ENCODE assay signal across 8 cellular contexts in the genomic region with DNA sequence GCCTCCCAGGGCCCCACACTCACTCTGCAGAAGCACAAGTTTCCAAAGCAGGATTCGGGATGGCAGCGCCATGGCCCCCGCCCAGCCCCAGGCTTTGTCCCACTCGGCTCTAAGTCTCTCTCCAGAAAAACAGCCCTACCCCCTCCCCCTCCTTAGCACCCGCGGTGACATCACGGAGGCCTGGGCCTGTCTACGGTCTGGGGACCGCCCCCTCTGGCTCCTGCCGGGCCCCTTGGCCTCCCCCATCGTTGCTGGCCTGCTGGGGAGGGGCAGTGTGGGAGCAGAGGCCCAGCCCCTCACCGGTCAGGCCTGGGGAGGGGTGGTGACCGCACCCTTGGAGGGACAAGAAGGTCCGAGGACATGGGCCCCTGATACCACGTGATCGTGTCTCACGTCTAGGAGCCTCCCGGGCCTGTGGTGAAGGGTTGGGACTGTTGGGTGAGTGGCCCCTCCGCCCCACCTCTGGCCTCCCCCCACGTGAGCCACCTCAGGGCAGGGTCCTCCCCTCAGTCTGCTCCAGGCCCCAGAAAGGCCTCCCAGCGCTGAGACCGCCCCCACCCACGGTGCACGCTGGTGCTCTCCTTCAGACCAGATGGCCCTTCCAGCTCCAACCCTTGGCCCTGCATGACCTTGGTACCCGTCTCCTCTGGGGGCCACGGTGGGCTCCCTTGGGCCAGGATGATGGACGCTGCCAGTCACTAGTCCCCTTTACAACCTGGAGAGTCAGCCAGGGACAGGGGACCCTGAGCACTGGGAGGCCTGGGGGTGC. TPM values are rescaled to one million over a fixed set of nuclear protein-coding genes. Genes with fewer than 3 reads are reported as not detected.
DNase-seq lines count a peak whose midpoint lies in the region; TF ChIP-seq lines count a peak whose summit lies in the region.

A gene with protein sequence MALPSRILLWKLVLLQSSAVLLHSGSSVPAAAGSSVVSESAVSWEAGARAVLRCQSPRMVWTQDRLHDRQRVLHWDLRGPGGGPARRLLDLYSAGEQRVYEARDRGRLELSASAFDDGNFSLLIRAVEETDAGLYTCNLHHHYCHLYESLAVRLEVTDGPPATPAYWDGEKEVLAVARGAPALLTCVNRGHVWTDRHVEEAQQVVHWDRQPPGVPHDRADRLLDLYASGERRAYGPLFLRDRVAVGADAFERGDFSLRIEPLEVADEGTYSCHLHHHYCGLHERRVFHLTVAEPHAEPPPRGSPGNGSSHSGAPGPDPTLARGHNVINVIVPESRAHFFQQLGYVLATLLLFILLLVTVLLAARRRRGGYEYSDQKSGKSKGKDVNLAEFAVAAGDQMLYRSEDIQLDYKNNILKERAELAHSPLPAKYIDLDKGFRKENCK (minus strand): TSS at position 123 of the 769 bp plus-strand sequence. CDS start 51 bp downstream, at position 72.

- CTCF ChIA-PET in OCI-LY7 (lab: Charles Lee; ENCODE audit: unreplicated experiment) = no interaction called here

- peaks cover 2 to 65% (median 17%) of the 10 kb centered on the region in 4 donors for H3K4me1 ChIP-seq in Peyer's patch
- H3K4me1 ChIP-seq in OCI-LY7 (ENCODE audit: insufficient read depth, low read length, poor library complexity, severe bottlenecking) = no peaks in the 10 kb centered on the region

- POLR2A ChIA-PET in OCI-LY7 (lab: Charles Lee) = no interaction called here

- H3K9me2 ChIP-seq in OCI-LY7 (ENCODE audit: insufficient read depth, low read length) = no peaks in the 10 kb centered on the region

- no peak within 1 kb of the TSS for H3K4me2 ChIP-seq in OCI-LY7 (ENCODE audit: low read length)

- H3K36me3 ChIP-seq in Peyer's patch (peaks cover 0 to 8% (median 0%) of the 10 kb centered on the region in 3 donors), OCI-LY7 (ENCODE audit: insufficient read depth, low read length) (no peaks in the 10 kb centered on the region)

- no peaks in the 10 kb centered on the region for H4K20me1 ChIP-seq in OCI-LY7 (ENCODE audit: insufficient read depth, low read length)

- no peaks in the 10 kb centered on the region for H3K36me3 Mint-ChIP-seq in nephron (ENCODE audit: low read depth)

- H2AFZ ChIP-seq in OCI-LY7 (ENCODE audit: low read length) = no peak within 1 kb of the TSS

- peaks cover 26% of the 10 kb centered on the region for H3K4me1 Mint-ChIP-seq in nephron

- H3K27me3 ChIP-seq in Peyer's patch = peaks cover 0 to 10% of the 10 kb centered on the region in 2 donors

- DNase-seq in AG09309 (ENCODE audit: low read depth) (peak; percentile 64), Peyer's patch (no peak), fibroblast of peridontal ligament (ENCODE audit: extremely low read depth) (peak; percentile 94), COR-L47 (lab: John Stamatoyannopoulos, UW) (no peak), NCI-H510A treated with DMSO at 0.1 percent for 48 hours (lab: John Stamatoyannopoulos, UW) (no peak), OCI-LY7 (ENCODE audit: low spot score) (no peak), GM19240 (ENCODE audit: insufficient read length, low spot score) (no peak)

- no peak for TF ChIP-seq POLR2A in Peyer's patch (IDR thresholded peaks at IDR 0.05)

- intact Hi-C loops in OCI-LY7 (cut with micrococcal nuclease; ENCODE audit: unreplicated experiment) = no loop called here

- H3K27ac Mint-ChIP-seq in nephron = peak within 1 kb of the TSS; percentile 100

- peak within 1 kb of the TSS; percentile 93 to 94 (median 94) for H3K4me3 Mint-ChIP-seq in nephron

- H3K27ac ChIP-seq in Peyer's patch (peak within 1 kb of the TSS; percentile 64 to 92 (median 76)), OCI-LY7 (ENCODE audit: low read depth, low read length, poor library complexity, severe bottlenecking) (no peak within 1 kb of the TSS)

- no peaks in the 10 kb centered on the region for H3K9me3 Mint-ChIP-seq in nephron

- H3K4me3 ChIP-seq in AG09309 (ENCODE audit: control insufficient read depth, low read depth, low read length) (peak within 1 kb of the TSS; percentile 95), Peyer's patch (peak within 1 kb of the TSS; percentile 25 to 55 (median 35)), OCI-LY7 (ENCODE audit: low read depth, low read length, poor library complexity, severe bottlenecking) (no peak within 1 kb of the TSS)

- no TSS peak for BruUV-seq in OCI-LY7 (replicated peaks; lab: Mats Ljungman, UMichigan)

- no peaks in the 10 kb centered on the region for H3K27me3 Mint-ChIP-seq in nephron (ENCODE audit: low read depth)

- TF ChIP-seq CTCF in AG09309 (IDR thresholded peaks at IDR 0.05; ENCODE audit: control insufficient read depth, insufficient read depth, low read depth, low read length, missing control alignments) (no peak), Peyer's patch (IDR thresholded peaks at IDR 0.05) (no peak), nephron (IDR thresholded peaks at IDR 0.05; ENCODE audit: unreplicated experiment in 3 of 3) (no peak), OCI-LY7 (conservative IDR thresholded peaks at IDR 0.05; ENCODE audit: low read length) (no peak)

- H3K9me3 ChIP-seq in Peyer's patch = no peaks in the 10 kb centered on the region
- no peaks in the 10 kb centered on the region for H3K9me3 ChIP-seq in OCI-LY7 (ENCODE audit: low read length)

- H3K79me2 ChIP-seq in OCI-LY7 (ENCODE audit: insufficient read depth, low read depth, low read length) = no peaks in the 10 kb centered on the region

RNA-seq across cellular contexts. Expression of the gene that starts here (rescaled TPM):
- total RNA-seq in Peyer's patch = 10 to 100 TPM; 11.7 to 56.1 (median 35.6) TPM
- not detected in 2 replicates for total RNA-seq in OCI-LY7 (2014; rRNA removed; shearing (Covaris generic))
- not detected in 2 replicates for total RNA-seq in OCI-LY7 (2022)

Comparison
In these comparisons a context has a peak if more than half of its experiments do, and no peak if none do; other contexts are left out.
1. RNA of the gene that starts here (total RNA-seq): 11.7 to 56.1 TPM in Peyer's patch; not detected in OCI-LY7; every median in the first group is over 10 times any median in the second.
2. DNase-seq: peak in AG09309 (single experiment) and fibroblast of peridontal ligament (single experiment); none in Peyer's patch (0 of 3), COR-L47 (single experiment), NCI-H510A treated with DMSO at 0.1 percent for 48 hours (single experiment), OCI-LY7 (single experiment) and GM19240 (single experiment).